In genomic region chr20:45857114-45857835, GRCh38 we compare ENCODE assay signal across 8 cellular contexts. TPM values are rescaled to one million over a fixed set of nuclear protein-coding genes. Genes with fewer than 3 reads are reported as not detected.
A peak's percentile ranks its signal among the peaks of the same experiment; 100 is the strongest.
DNase-seq lines count a peak whose midpoint lies in the region; ATAC-seq, FAIRE-seq and TF ChIP-seq lines count a peak whose summit lies in the region.

Gene ACOT8 (minus strand): TSS chr20:45857392. CDS start chr20:45857315, 77 bp downstream.
Gene ZSWIM3 (plus strand): TSS chr20:45857614. CDS start chr20:45857826, 212 bp downstream.

- peak within 1 kb of the TSS; percentile 72 to 92 (median 90) for H3K27ac ChIP-seq in upper lobe of left lung

- ATAC-seq in HG02798 (IDR thresholded peaks at IDR 0.05; ENCODE audit: poor library complexity, unreplicated experiment) (peak; percentile 98), left cardiac atrium (peak; percentile 99), upper lobe of left lung (ENCODE audit: low FRiP score in 2 of 2) (peak; percentile 99)

- TF ChIP-seq CTCF in upper lobe of left lung (IDR thresholded peaks at IDR 0.05), result no peak

- H3K9me3 ChIP-seq in upper lobe of left lung, result no peaks in the 10 kb centered on the region

- peaks cover 29 to 40% (median 33%) of the 10 kb centered on the region in 4 donors for H3K4me1 ChIP-seq in upper lobe of left lung

- H3K27me3 ChIP-seq in upper lobe of left lung, result no peaks in the 10 kb centered on the region

- intact Hi-C loops in left cardiac atrium (cut with DNase I) (no loop called here), posterior cingulate gyrus (cut with DNase I) (loop anchor here (1.0 kb wide), 1 partner anchor 24 kb away; the partner anchor contains the start of gene ZSWIM1)

- DNase-seq in GM12892 (ENCODE audit: insufficient read length) (peak; percentile 99), NCI-H1417 treated with DMSO at 0.1 percent for 48 hours (lab: John Stamatoyannopoulos, UW) (peak; percentile 99), SW 1271 (lab: John Stamatoyannopoulos, UW) (peak; percentile 99 to 100), amniotic epithelial cell (ENCODE audit: low read depth) (peak; percentile 100), left cardiac atrium (peak; percentile 95), posterior cingulate gyrus (peak; percentile 84 to 99 (median 94)), upper lobe of left lung (peak; percentile 89 to 98)

- peak; percentile 89 for TF ChIP-seq POLR2A in GM12892 (IDR thresholded peaks at IDR 0.05; ENCODE audit: low read depth, low read length)
- TF ChIP-seq POLR2A in upper lobe of left lung (IDR thresholded peaks at IDR 0.05), result peak in 3 of 4 donors; percentile 11 to 91 (median 90)

- peaks cover 0 to 24% (median 5%) of the 10 kb centered on the region in 4 donors for H3K36me3 ChIP-seq in upper lobe of left lung

- peak within 1 kb of the TSS; percentile 51 to 99 (median 74) for H3K4me3 ChIP-seq in upper lobe of left lung

- FAIRE-seq in GM12892 (lab: Jason Lieb, UNC), result peak; percentile 93

- 1% methylated on average over 15 to 27 of the region's 35 CpGs for WGBS in upper lobe of left lung, 2 donors

- no peak for TF ChIP-seq EP300 in upper lobe of left lung (IDR thresholded peaks at IDR 0.05)

RNA-seq across cellular contexts. Expression of gene ACOT8, which starts in this region (rescaled TPM):
- 18.8 TPM for polyA plus RNA-seq in GM12892 (2012; ENCODE audit: missing spikeins)
- total RNA-seq in left cardiac atrium (10 to 100 TPM; 20.2 to 21.4 TPM), upper lobe of left lung (10 to 100 TPM; 23.9 to 46.8 (median 31.5) TPM)

RNA-seq across cellular contexts. Expression of gene ZSWIM3, which starts in this region (rescaled TPM):
- 2.2 TPM for polyA plus RNA-seq in GM12892 (2012; ENCODE audit: missing spikeins)
- total RNA-seq in left cardiac atrium (1 to 10 TPM; 1.7 to 2.5 TPM), upper lobe of left lung (1 to 10 TPM; 2.4 to 7.3 (median 3.9) TPM)

Comparison
In these comparisons a context has a peak if more than half of its experiments do, and no peak if none do; other contexts are left out.
1. Peak in every context shown above with its lines: DNase-seq, ATAC-seq, H3K4me3 ChIP-seq and H3K27ac ChIP-seq.